Comparison of ENCODE assay signal across 1 cellular context in genomic region chr1:245156041-245156735, GRCh38.
TF ChIP-seq lines count a peak whose summit lies in the region.

No MANE protein-coding gene starts in this region.

TF ChIP-seq in H1, 55 proteins besides CTCF, POLR2A, EP300 and RAD21:
- TF ChIP-seq RXRA (IDR thresholded peaks at IDR 0.05; ENCODE audit: insufficient read depth, low read depth, low read length) (no peak), E2F6 (IDR thresholded peaks at IDR 0.05) (no peak), USF2 (IDR thresholded peaks at IDR 0.05; ENCODE audit: low read length) (no peak), CHD7 (IDR thresholded peaks at IDR 0.05; ENCODE audit: insufficient replicate concordance, low read length) (no peak), POU5F1 (IDR thresholded peaks at IDR 0.05; ENCODE audit: low read depth, low read length) (no peak), KDM4A (IDR thresholded peaks at IDR 0.05; ENCODE audit: low read depth, low read length, severe bottlenecking) (peak; percentile 52), ATF2 (IDR thresholded peaks at IDR 0.05; ENCODE audit: low read length) (no peak), KDM5A (IDR thresholded peaks at IDR 0.05; ENCODE audit: low read length) (no peak), BACH1 (IDR thresholded peaks at IDR 0.05; ENCODE audit: low read length) (no peak), EGR1 (IDR thresholded peaks at IDR 0.05; ENCODE audit: borderline replicate concordance, low read depth, low read length) (0 out of 2 replicates have a peak, but pooled peaks have one; percentile 34), CHD1 (IDR thresholded peaks at IDR 0.05; ENCODE audit: low read depth, low read length) (no peak), MAFK (IDR thresholded peaks at IDR 0.05; ENCODE audit: low read depth, low read length) (no peak), HDAC6 (IDR thresholded peaks at IDR 0.05; ENCODE audit: low read depth, low read length) (no peak), RBBP5 (IDR thresholded peaks at IDR 0.05; ENCODE audit: borderline replicate concordance, low read depth, low read length) (no peak), TAF7 (optimal IDR thresholded peaks at IDR 0.05; ENCODE audit: borderline replicate concordance, low read depth, low read length) (no peak), SIN3A (conservative IDR thresholded peaks at IDR 0.05 in 1 of 2, IDR thresholded peaks at IDR 0.05 in 1 of 2; ENCODE audit: low read depth in 1 of 2, low read length in 2 of 2) (no peak), SIX5 (IDR thresholded peaks at IDR 0.05; ENCODE audit: low read depth, low read length) (no peak), NANOG (IDR thresholded peaks at IDR 0.05; ENCODE audit: insufficient read depth, low read depth, low read length, poor library complexity, severe bottlenecking) (no peak), SP4 (IDR thresholded peaks at IDR 0.05; ENCODE audit: low read length) (no peak), CBX5 (IDR thresholded peaks at IDR 0.05; ENCODE audit: low read depth, low read length) (no peak), YY1 (IDR thresholded peaks at IDR 0.05; ENCODE audit: low read depth, low read length) (0 out of 2 replicates have a peak, but pooled peaks have one; percentile 25), JUND (IDR thresholded peaks at IDR 0.05; ENCODE audit: low read length) (no peak), SP1 (IDR thresholded peaks at IDR 0.05; ENCODE audit: low read depth, low read length) (no peak), TCF12 (IDR thresholded peaks at IDR 0.05; ENCODE audit: low read depth, low read length) (no peak), PHF8 (conservative IDR thresholded peaks at IDR 0.05; ENCODE audit: low read depth, low read length) (no peak), RNF2 (IDR thresholded peaks at IDR 0.05; ENCODE audit: borderline replicate concordance, low read depth, low read length, missing control alignments, poor library complexity, severe bottlenecking) (peak; percentile 23), RFX5 (IDR thresholded peaks at IDR 0.05; ENCODE audit: borderline replicate concordance, low read depth, low read length) (no peak), EZH2 (IDR thresholded peaks at IDR 0.05; ENCODE audit: low read depth, low read length, severe bottlenecking) (no peak), NRF1 (IDR thresholded peaks at IDR 0.05; ENCODE audit: low read depth, low read length) (no peak), CTBP2 (IDR thresholded peaks at IDR 0.05; ENCODE audit: borderline replicate concordance, insufficient read depth, insufficient read length, low read length) (no peak), CBX8 (IDR thresholded peaks at IDR 0.05; ENCODE audit: borderline replicate concordance, low read depth, low read length) (no peak), SIRT6 (IDR thresholded peaks at IDR 0.05; ENCODE audit: low read length) (no peak), CEBPB (IDR thresholded peaks at IDR 0.05; ENCODE audit: low read depth, low read length) (no peak), TEAD4 (IDR thresholded peaks at IDR 0.05; ENCODE audit: low read depth, low read length) (no peak), CREB1 (IDR thresholded peaks at IDR 0.05) (no peak), CHD2 (IDR thresholded peaks at IDR 0.05; ENCODE audit: low read length) (no peak), SUZ12 (IDR thresholded peaks at IDR 0.05; ENCODE audit: low read length) (peak; percentile 3), HDAC2 (IDR thresholded peaks at IDR 0.05; ENCODE audit: borderline replicate concordance in 1 of 2, low read depth in 2 of 2, low read length in 2 of 2) (no peak), SAP30 (IDR thresholded peaks at IDR 0.05; ENCODE audit: insufficient read depth, insufficient replicate concordance, low read length) (no peak), BRCA1 (IDR thresholded peaks at IDR 0.05; ENCODE audit: low read depth, low read length) (no peak), GTF2F1 (IDR thresholded peaks at IDR 0.05; ENCODE audit: borderline replicate concordance, low read depth, low read length) (no peak), SRF (IDR thresholded peaks at IDR 0.05; ENCODE audit: low read depth, low read length) (no peak), MAX (IDR thresholded peaks at IDR 0.05) (no peak), ZNF274 (IDR thresholded peaks at IDR 0.05; ENCODE audit: borderline replicate concordance, extremely low read depth, low read length) (no peak), POLR2AphosphoS5 (IDR thresholded peaks at IDR 0.05; ENCODE audit: low read depth, low read length) (no peak), TBP (IDR thresholded peaks at IDR 0.05; ENCODE audit: low read depth, low read length) (peak; percentile 47; the same call in 1 of the 2 replicates), TAF1 (IDR thresholded peaks at IDR 0.05; ENCODE audit: low read depth, low read length) (no peak), ATF3 (IDR thresholded peaks at IDR 0.05; ENCODE audit: insufficient read depth, low read depth, low read length) (no peak), FOSL1 (IDR thresholded peaks at IDR 0.05; ENCODE audit: insufficient read depth, low read depth, low read length) (no peak), BCL11A (IDR thresholded peaks at IDR 0.05; ENCODE audit: low read depth in 2 of 2, low read length in 2 of 2) (no peak), KDM1A (IDR thresholded peaks at IDR 0.05; ENCODE audit: borderline replicate concordance, low read length) (no peak), JUN (IDR thresholded peaks at IDR 0.05; ENCODE audit: low read depth, low read length) (no peak), GABPA (IDR thresholded peaks at IDR 0.05; ENCODE audit: borderline replicate concordance, insufficient read depth, low read length) (0 out of 2 replicates have a peak, but pooled peaks have one; percentile 39), ASH2L (IDR thresholded peaks at IDR 0.05; ENCODE audit: low read length) (no peak), SP2 (IDR thresholded peaks at IDR 0.05; ENCODE audit: low read length) (no peak)
